Comparison of ENCODE assay signal across 18 cellular contexts in genomic region chr17:68368387-68368786, GRCh38.
A peak's percentile ranks its signal among the peaks of the same experiment; 100 is the strongest.
DNase-seq lines count a peak whose midpoint lies in the region; ATAC-seq and TF ChIP-seq lines count a peak whose summit lies in the region.
"Had no signal": no experiment of that assay in that cellular context is flagged by ENCODE, and none has a peak within 500 bp of the region (broad histone marks: within the 10 kb centered on the region; RNA-seq: fewer than 3 reads in every experiment).

No MANE protein-coding gene starts in this region.

- WGBS in neuronal stem cell (ENCODE audit: extremely low coverage in 2 of 2, insufficient read length in 2 of 2, insufficient replicate concordance in 1 of 2), 2 donors: no CpG with 5 or more reads among the region's 5 CpGs

- H3K36me3 ChIP-seq in WERI-Rb-1: no peaks in the 10 kb centered on the region
- peaks cover 2 to 20% of the 10 kb centered on the region in 2 donors for H3K36me3 ChIP-seq in neuronal stem cell (replicated peaks in 1 of 2; ENCODE audit: control insufficient read depth in 2 of 2, insufficient read depth in 2 of 2, low read length in 2 of 2)
- H3K36me3 ChIP-seq in Caco-2 (ENCODE audit: control insufficient read depth, insufficient read depth, low read length): no peaks in the 10 kb centered on the region

- CTCF ChIA-PET in activated CD4-positive, alpha-beta T cell treated with anti-CD3 and anti-CD28 coated beads, Interleukin-2, amount 10 ng/mL, durations not matched to agents 7 days and 5 days (lab: Charles Lee): interaction anchor here (2.5 kb wide), 1 partner anchor 15 kb away, joined by 6 read pairs; no protein-coding TSS in a partner anchor
- CTCF ChIA-PET in Caco-2 (lab: Charles Lee): no interaction called here

- H2BK15ac ChIP-seq in neuronal stem cell (ENCODE audit: low read length): no peak overlapping the region

- H3K79me1 ChIP-seq in neuronal stem cell (ENCODE audit: low read depth, low read length): no peaks in the 10 kb centered on the region

- H3K18ac ChIP-seq in neuronal stem cell (ENCODE audit: low read length): peak overlapping the region; percentile 2

- no peak overlapping the region for H3K4me3 Mint-ChIP-seq in activated CD4-positive, alpha-beta T cell treated with anti-CD3 and anti-CD28 coated beads, Interleukin-2, amount 10 ng/mL, durations not matched to agents 7 days and 5 days
- no peak overlapping the region for H3K4me3 Mint-ChIP-seq in Caco-2 (ENCODE audit: unreplicated experiment)
- H3K4me3 Mint-ChIP-seq: B cell; CD4-positive, CD25-positive, alpha-beta regulatory T cell had no signal

- no peak overlapping the region for H2BK12ac ChIP-seq in neuronal stem cell (ENCODE audit: low read length)

- H3K27me3 ChIP-seq in WERI-Rb-1 (ENCODE audit: insufficient read depth, low read depth, severe bottlenecking) (no peaks in the 10 kb centered on the region), neuronal stem cell (ENCODE audit: control insufficient read depth in 3 of 3, insufficient read depth in 3 of 3, low read depth in 1 of 3, low read length in 3 of 3) (no peaks in the 10 kb centered on the region), Caco-2 (replicated peaks; ENCODE audit: control insufficient read depth, insufficient read depth, low read length) (no peaks in the 10 kb centered on the region)

- peaks cover 5% of the 10 kb centered on the region for H3K36me3 Mint-ChIP-seq in activated CD4-positive, alpha-beta T cell treated with anti-CD3 and anti-CD28 coated beads, Interleukin-2, amount 10 ng/mL, durations not matched to agents 7 days and 5 days (ENCODE audit: low read depth)
- H3K36me3 Mint-ChIP-seq in Caco-2 (ENCODE audit: insufficient read depth, unreplicated experiment): peaks cover 6% of the 10 kb centered on the region

- no peak overlapping the region for H3K4me2 ChIP-seq in neuronal stem cell (ENCODE audit: insufficient read depth, low read length, poor library complexity, severe bottlenecking)

- H3K4me1 ChIP-seq in neuronal stem cell (ENCODE audit: control insufficient read depth in 2 of 2, insufficient read depth in 1 of 2, low read depth in 1 of 2, low read length in 2 of 2): no peaks in the 10 kb centered on the region
- no peaks in the 10 kb centered on the region for H3K4me1 ChIP-seq in Caco-2

- H3K4me1 Mint-ChIP-seq in activated CD4-positive, alpha-beta T cell treated with anti-CD3 and anti-CD28 coated beads, Interleukin-2, amount 10 ng/mL, durations not matched to agents 7 days and 5 days: peaks cover 4% of the 10 kb centered on the region
- no peaks in the 10 kb centered on the region for H3K4me1 Mint-ChIP-seq in Caco-2 (ENCODE audit: low read depth, unreplicated experiment)
- H3K4me1 Mint-ChIP-seq: B cell had no signal

- DNase-seq in activated CD4-positive, alpha-beta T cell treated with anti-CD3 and anti-CD28 coated beads, Interleukin-2, amount 10 ng/mL, durations not matched to agents 7 days and 5 days: no peak
- no peak for DNase-seq in activated CD4-positive, alpha-beta T cell treated with anti-CD3 and anti-CD28 coated beads, Interleukin-2, amount 50 U/mL, for 48 hours
- DNase-seq in WERI-Rb-1 (peak; percentile 39), neuronal stem cell (ENCODE audit: low spot score) (no peak), Caco-2 (no peak), AG08396 (ENCODE audit: low spot score) (no peak), medulla oblongata (ENCODE audit: extremely low spot score) (no peak)
- DNase-seq: Calu3; CD4-positive, CD25-positive, alpha-beta regulatory T cell; EL; NCI-H1694 treated with DMSO at 0.1 percent for 48 hours; NCI-H510A; NCI-H748 treated with DMSO at 0.1 percent for 48 hours; NK-92 treated with Interleukin-12 subunit alpha and Interleukin-12 subunit beta, amount 100 ng/mL, for 24 hours had no signal

- no peaks in the 10 kb centered on the region for H3K9me3 ChIP-seq in WERI-Rb-1 (ENCODE audit: severe bottlenecking)
- no peaks in the 10 kb centered on the region for H3K9me3 ChIP-seq in neuronal stem cell (replicated peaks in 1 of 2; ENCODE audit: control insufficient read depth in 2 of 2, insufficient read depth in 1 of 2, low read depth in 1 of 2, low read length in 2 of 2)
- no peaks in the 10 kb centered on the region for H3K9me3 ChIP-seq in Caco-2

- H2BK5ac ChIP-seq in neuronal stem cell (ENCODE audit: low read length): no peak overlapping the region

- no peak overlapping the region for H2AFZ ChIP-seq in neuronal stem cell (ENCODE audit: low read length)

- ATAC-seq in HG02642 (IDR thresholded peaks at IDR 0.05; ENCODE audit: poor library complexity, unreplicated experiment): no peak
- ATAC-seq: Right ventricle myocardium inferior had no signal

- H3K27ac ChIP-seq in WERI-Rb-1 (no peak overlapping the region), neuronal stem cell (replicated peaks; ENCODE audit: low read length) (no peak overlapping the region)
- H3K27ac ChIP-seq: 22Rv1 had no signal

- H4K91ac ChIP-seq in neuronal stem cell (ENCODE audit: low read depth, low read length, poor library complexity): no peak overlapping the region

- TF ChIP-seq CTCF in WERI-Rb-1 (IDR thresholded peaks at IDR 0.05; ENCODE audit: low read depth, low read length) (no peak), Caco-2 (IDR thresholded peaks at IDR 0.05; ENCODE audit: insufficient read depth in 1 of 2, low read depth in 1 of 2, low read length in 1 of 2, severe bottlenecking in 1 of 2, unreplicated experiment in 1 of 2) (no peak)

- no peak overlapping the region for H4K8ac ChIP-seq in neuronal stem cell (ENCODE audit: low read depth, low read length)

- no peak overlapping the region for H3K9ac ChIP-seq in neuronal stem cell (ENCODE audit: low read depth, low read length, poor library complexity)

- BruUV-seq in Caco-2 (replicated peaks; lab: Mats Ljungman, UMichigan): no TSS peak

- intact Hi-C loops in Caco-2 (cut with micrococcal nuclease; ENCODE audit: unreplicated experiment): no loop called here

- no peak overlapping the region for H3K14ac ChIP-seq in neuronal stem cell (ENCODE audit: low read length)

- no peak overlapping the region for H2BK120ac ChIP-seq in neuronal stem cell (ENCODE audit: low read depth, low read length)

- H3K23ac ChIP-seq in neuronal stem cell (ENCODE audit: low read depth, low read length, poor library complexity): no peak overlapping the region

- POLR2A ChIA-PET in activated CD4-positive, alpha-beta T cell treated with anti-CD3 and anti-CD28 coated beads, Interleukin-2, amount 10 ng/mL, durations not matched to agents 7 days and 5 days (lab: Charles Lee): no interaction called here
- POLR2A ChIA-PET in Caco-2 (lab: Charles Lee): no interaction called here

- H3K27me3 Mint-ChIP-seq in activated CD4-positive, alpha-beta T cell treated with anti-CD3 and anti-CD28 coated beads, Interleukin-2, amount 10 ng/mL, durations not matched to agents 7 days and 5 days: no peaks in the 10 kb centered on the region
- H3K27me3 Mint-ChIP-seq in Caco-2 (ENCODE audit: insufficient read depth, unreplicated experiment): no peaks in the 10 kb centered on the region
- H3K27me3 Mint-ChIP-seq: B cell; CD4-positive, CD25-positive, alpha-beta regulatory T cell had no signal

- no peak overlapping the region for H3K4ac ChIP-seq in neuronal stem cell (ENCODE audit: low read length)

- H3K9me3 Mint-ChIP-seq in activated CD4-positive, alpha-beta T cell treated with anti-CD3 and anti-CD28 coated beads, Interleukin-2, amount 10 ng/mL, durations not matched to agents 7 days and 5 days: no peaks in the 10 kb centered on the region
- no peaks in the 10 kb centered on the region for H3K9me3 Mint-ChIP-seq in Caco-2 (ENCODE audit: unreplicated experiment)
- H3K9me3 Mint-ChIP-seq: CD4-positive, CD25-positive, alpha-beta regulatory T cell had no signal

- peak overlapping the region; percentile 31 for H3K27ac Mint-ChIP-seq in activated CD4-positive, alpha-beta T cell treated with anti-CD3 and anti-CD28 coated beads, Interleukin-2, amount 10 ng/mL, durations not matched to agents 7 days and 5 days
- no peak overlapping the region for H3K27ac Mint-ChIP-seq in Caco-2 (ENCODE audit: unreplicated experiment)
- H3K27ac Mint-ChIP-seq: B cell had no signal

- no peak overlapping the region for H3K4me3 ChIP-seq in WERI-Rb-1 (ENCODE audit: low read depth, low read length)
- H3K4me3 ChIP-seq in neuronal stem cell (ENCODE audit: low read length in 2 of 2): no peak overlapping the region
- H3K4me3 ChIP-seq in Caco-2 (ENCODE audit: low read depth, low read length): no peak overlapping the region

- H2AK5ac ChIP-seq in neuronal stem cell (ENCODE audit: low read depth, low read length): no peak overlapping the region
